8 cellular contexts compared by ENCODE assay signal in the genomic region with DNA sequence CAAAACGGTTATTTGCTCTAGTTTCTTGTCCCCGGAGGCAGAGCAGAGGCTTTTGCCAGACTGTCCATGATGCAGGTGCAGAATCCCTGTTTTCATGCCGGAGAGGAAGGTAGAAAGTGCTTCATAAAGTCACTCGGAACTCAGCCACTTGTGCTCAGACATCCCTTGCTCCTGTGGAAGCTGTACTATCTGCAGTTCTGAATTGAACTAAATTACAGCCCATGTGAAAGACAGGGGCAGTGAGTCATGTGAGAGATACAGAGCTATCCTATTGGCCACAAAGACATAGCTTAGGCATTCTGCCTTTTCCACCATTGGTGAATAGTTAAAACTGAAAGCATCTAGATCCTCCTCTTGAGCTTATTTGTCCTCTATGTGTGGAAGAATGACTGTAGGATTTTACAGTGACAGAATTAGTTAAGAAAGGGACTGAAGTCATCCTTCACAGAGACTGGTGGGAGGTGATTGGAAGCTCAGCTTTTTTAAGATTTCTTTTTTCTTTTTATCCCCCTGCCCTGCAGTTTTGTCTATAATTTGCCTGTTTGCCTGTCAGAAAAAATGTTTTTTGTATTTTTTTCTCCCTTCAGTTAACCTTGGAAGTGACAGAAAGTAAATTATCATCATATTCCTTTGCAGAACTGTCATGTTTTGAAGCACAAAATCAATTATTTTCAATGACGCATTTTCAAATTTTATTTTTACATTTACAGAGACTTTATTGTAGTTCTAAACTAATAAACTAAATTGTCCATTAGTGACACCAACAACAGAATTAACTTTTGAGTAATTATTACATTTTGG.
DNase-seq lines count a peak whose midpoint lies in the region; ATAC-seq and TF ChIP-seq lines count a peak whose summit lies in the region.

No MANE protein-coding gene starts in this region.

- peak overlapping the region; percentile 41 to 97 (median 90) for H3K27ac ChIP-seq in dorsolateral prefrontal cortex
- peak overlapping the region; percentile 12 to 64 (median 23) for H3K27ac ChIP-seq in right lobe of liver

- WGBS in right lobe of liver (ENCODE audit: insufficient coverage, low coverage, low lambda C conversion rate, missing lambda C conversion rate), result 25% methylated on average over 5 of the region's 5 CpGs

- H3K4me1 ChIP-seq in right lobe of liver, result no peaks in the 10 kb centered on the region

- peak; percentile 78 for TF ChIP-seq POLR2A in right lobe of liver (IDR thresholded peaks at IDR 0.05)

- H3K36me3 ChIP-seq in right lobe of liver, result no peaks in the 10 kb centered on the region

- peak; percentile 89 for DNase-seq in AG08396 (ENCODE audit: low spot score)
- DNase-seq in NCI-H1436 (lab: John Stamatoyannopoulos, UW), result peak; percentile 62
- peak; percentile 41 for DNase-seq in UCSD-AML1 (lab: John Stamatoyannopoulos, UW; ENCODE audit: unreplicated experiment)
- peak in 9 of 10 donors; percentile 47 to 84 (median 56) for DNase-seq in dorsolateral prefrontal cortex
- DNase-seq in right lobe of liver, result no peak
- peak; percentile 4 for DNase-seq in stimulated activated CD8-positive, alpha-beta memory T cell treated with anti-CD3 and anti-CD28 coated beads, Interleukin-7, amount 100 ng/mL, for 24 hours (ENCODE audit: low read depth)

- H3K27me3 ChIP-seq in dorsolateral prefrontal cortex (no peaks in the 10 kb centered on the region), right lobe of liver (no peaks in the 10 kb centered on the region)

- peak in 23 of 56 donors; percentile 6 to 53 (median 28) for TF ChIP-seq CTCF in dorsolateral prefrontal cortex (IDR thresholded peaks at IDR 0.05 in 54 of 56, conservative IDR thresholded peaks at IDR 0.05 in 2 of 56; ENCODE audit: low read depth in 1 of 56, partially characterized antibody in 56 of 56)
- TF ChIP-seq CTCF in right lobe of liver (IDR thresholded peaks at IDR 0.05), result no peak

- intact Hi-C loops in dorsolateral prefrontal cortex (cut with DNase I), result loop anchor here (2.0 to 10.0 kb wide), 5 partner anchors 143 to 305 kb away; no protein-coding TSS in a partner anchor
- intact Hi-C loops in right lobe of liver (cut with DNase I), result no loop called here

- ATAC-seq in GM18511 (IDR thresholded peaks at IDR 0.05; ENCODE audit: unreplicated experiment), result peak; percentile 87
- peak; percentile 96 for ATAC-seq in HG02938 (IDR thresholded peaks at IDR 0.05; ENCODE audit: unreplicated experiment)
- peak; percentile 90 to 97 (median 92) for ATAC-seq in right lobe of liver

- H3K9me3 ChIP-seq in right lobe of liver, result no peaks in the 10 kb centered on the region

- H3K4me3 ChIP-seq in dorsolateral prefrontal cortex (peak overlapping the region; percentile 51 to 97 (median 78)), right lobe of liver (peak overlapping the region; percentile 30 to 51 (median 42))

Comparison
In these comparisons a context has a peak if more than half of its experiments do, and no peak if none do; other contexts are left out.
1. DNase-seq: peak in AG08396 (single experiment), NCI-H1436 (single experiment), UCSD-AML1 (single experiment), dorsolateral prefrontal cortex (9 of 10) and stimulated activated CD8-positive, alpha-beta memory T cell treated with anti-CD3 and anti-CD28 coated beads, Interleukin-7, amount 100 ng/mL, for 24 hours (single experiment); none in right lobe of liver (0 of 3).
2. intact Hi-C loops: an anchor here in dorsolateral prefrontal cortex (2.0 to 10.0 kb wide); none called in right lobe of liver.
3. Peak in every context shown above with its lines, with median percentiles within 50 percentile points of each other: ATAC-seq.